16 cellular contexts compared by ENCODE assay signal in genomic region chr3:47310391-47310790, GRCh38.
"Had no signal": no experiment of that assay in that cellular context is flagged by ENCODE, and none has a peak within 500 bp of the region (broad histone marks: within the 10 kb centered on the region; RNA-seq: fewer than 3 reads in every experiment).

No MANE protein-coding gene starts in this region.

- DNase-seq: activated B cell treated with CpG ODN at 0.5 μM for 24 hours; activated CD4-positive, alpha-beta memory T cell treated with anti-CD3 and anti-CD28 coated beads for 36 hours; activated CD4-positive, alpha-beta T cell treated with anti-CD3 and anti-CD28 coated beads for 4 hours; activated naive CD4-positive, alpha-beta T cell treated with anti-CD3 and anti-CD28 coated beads for 36 hours; activated T-cell treated with anti-CD3 and anti-CD28 coated beads, Interleukin-2, amount 50 U/mL, for 1 hour; effector memory CD4-positive, alpha-beta T cell; occipital lobe; posterior cingulate gyrus; retina; stimulated activated CD4-positive, alpha-beta T cell treated with anti-CD3 and anti-CD28 coated beads, Interleukin-12 subunit alpha, Interleukin-12 subunit beta, amount 100 ng/mL, for 4 hours; stimulated activated CD4-positive, alpha-beta T cell treated with anti-CD3 and anti-CD28 coated beads, Interleukin-1b, Interleukin-23, amount 100 ng/mL, for 48 hours; stomach had no signal

- H3K9me3 Mint-ChIP-seq: activated B cell treated with CpG ODN at 0.5 μM for 24 hours; activated CD4-positive, alpha-beta memory T cell treated with anti-CD3 and anti-CD28 coated beads for 36 hours; activated naive CD4-positive, alpha-beta T cell treated with anti-CD3 and anti-CD28 coated beads for 36 hours; T-helper 2 cell treated with Interferon-gamma antibody and Interleukin-4, amounts not matched to agents 5 μg/mL and 100 μg/mL, for 36 hours had no signal

- H3K27me3 Mint-ChIP-seq: activated B cell treated with CpG ODN at 0.5 μM for 24 hours; activated CD4-positive, alpha-beta memory T cell treated with anti-CD3 and anti-CD28 coated beads for 36 hours had no signal

- H3K4me1 ChIP-seq: breast epithelium had no signal

- H3K9me3 ChIP-seq: breast epithelium, stomach had no signal

- H3K27ac ChIP-seq: breast epithelium, hepatocyte, stomach had no signal

- H3K4me3 ChIP-seq: breast epithelium, hepatocyte, stomach had no signal

- H3K27me3 ChIP-seq: breast epithelium, hepatocyte, stomach had no signal

- H3K36me3 ChIP-seq: breast epithelium had no signal

- H3K27ac Mint-ChIP-seq: activated B cell treated with CpG ODN at 0.5 μM for 24 hours; activated CD4-positive, alpha-beta memory T cell treated with anti-CD3 and anti-CD28 coated beads for 36 hours; activated naive CD4-positive, alpha-beta T cell treated with anti-CD3 and anti-CD28 coated beads for 36 hours; nephron; T-helper 2 cell treated with Interferon-gamma antibody and Interleukin-4, amounts not matched to agents 5 μg/mL and 100 μg/mL, for 36 hours had no signal

- H3K4me3 Mint-ChIP-seq: activated B cell treated with CpG ODN at 0.5 μM for 24 hours; activated CD4-positive, alpha-beta memory T cell treated with anti-CD3 and anti-CD28 coated beads for 36 hours; activated naive CD4-positive, alpha-beta T cell treated with anti-CD3 and anti-CD28 coated beads for 36 hours; nephron; T-helper 2 cell treated with Interferon-gamma antibody and Interleukin-4, amounts not matched to agents 5 μg/mL and 100 μg/mL, for 36 hours had no signal
